In genomic region chr10:73096452-73097304, GRCh38 we compare ENCODE assay signal across 8 cellular contexts. TPM values are rescaled to one million over a fixed set of nuclear protein-coding genes. Genes with fewer than 3 reads are reported as not detected.
DNase-seq lines count a peak whose midpoint lies in the region; ATAC-seq and TF ChIP-seq lines count a peak whose summit lies in the region.

P4HA1 (minus strand) TSS chr10:73096866; CDS start chr10:73074883, 21,983 bp downstream.

- H3K9me3 Mint-ChIP-seq in natural killer cell: no peaks in the 10 kb centered on the region

- peaks cover 17 to 31% of the 10 kb centered on the region in 2 donors for H3K4me1 Mint-ChIP-seq in natural killer cell

- peak; percentile 89 to 97 (median 91) for ATAC-seq in natural killer cell

- H3K27ac Mint-ChIP-seq in natural killer cell: peak within 1 kb of the TSS; percentile 96 to 98

- TF ChIP-seq CTCF in LNCAP (IDR thresholded peaks at IDR 0.05) (peak; percentile 78), natural killer cell (IDR thresholded peaks at IDR 0.05) (peak; percentile 58)

- no peaks in the 10 kb centered on the region for H3K27me3 Mint-ChIP-seq in natural killer cell (ENCODE audit: low read depth in 2 of 2)

- peak; percentile 99 for DNase-seq in ELF-1 (ENCODE audit: low read depth, low spot score)
- DNase-seq in GOT3 (lab: John Stamatoyannopoulos, UW): peak; percentile 92
- DNase-seq in RPMI8226: peak; percentile 94
- peak; percentile 95 to 99 for DNase-seq in activated T-helper 1 cell treated with anti-CD3 and anti-CD28 coated beads, Interleukin-2, amount 50 U/mL, for 16 hours (ENCODE audit: low read depth in 1 of 2, low spot score in 1 of 2)
- peak; percentile 99 for DNase-seq in fibroblast of gingiva (ENCODE audit: low read depth)
- DNase-seq in natural killer cell: peak; percentile 97
- DNase-seq in stimulated activated naive CD4-positive, alpha-beta T cell treated with Interleukin-2 at 50 U/mL for 16 hours (lab: John Stamatoyannopoulos, UW): peak; percentile 98

- intact Hi-C loops in natural killer cell (cut with micrococcal nuclease): loop anchor here (2.0 to 5.0 kb wide), 4 partner anchors 62 to 834 kb away; partner anchors contain the start of genes ECD, FAM149B1 and MRPS16

- H3K36me3 Mint-ChIP-seq in natural killer cell: no peaks in the 10 kb centered on the region

- H3K4me3 Mint-ChIP-seq in natural killer cell: peak within 1 kb of the TSS; percentile 97

RNA-seq across cellular contexts. Expression of gene P4HA1, which starts in this region (rescaled TPM):
- 10 to 100 TPM; 13.0 to 16.3 (median 13.9) TPM for total RNA-seq in natural killer cell

Comparison
In these comparisons a context has a peak if more than half of its experiments do, and no peak if none do; other contexts are left out.
1. Peak in every context shown above with its lines: DNase-seq and ATAC-seq.